Comparison of ENCODE assay signal across 1 cellular context in the genomic region with DNA sequence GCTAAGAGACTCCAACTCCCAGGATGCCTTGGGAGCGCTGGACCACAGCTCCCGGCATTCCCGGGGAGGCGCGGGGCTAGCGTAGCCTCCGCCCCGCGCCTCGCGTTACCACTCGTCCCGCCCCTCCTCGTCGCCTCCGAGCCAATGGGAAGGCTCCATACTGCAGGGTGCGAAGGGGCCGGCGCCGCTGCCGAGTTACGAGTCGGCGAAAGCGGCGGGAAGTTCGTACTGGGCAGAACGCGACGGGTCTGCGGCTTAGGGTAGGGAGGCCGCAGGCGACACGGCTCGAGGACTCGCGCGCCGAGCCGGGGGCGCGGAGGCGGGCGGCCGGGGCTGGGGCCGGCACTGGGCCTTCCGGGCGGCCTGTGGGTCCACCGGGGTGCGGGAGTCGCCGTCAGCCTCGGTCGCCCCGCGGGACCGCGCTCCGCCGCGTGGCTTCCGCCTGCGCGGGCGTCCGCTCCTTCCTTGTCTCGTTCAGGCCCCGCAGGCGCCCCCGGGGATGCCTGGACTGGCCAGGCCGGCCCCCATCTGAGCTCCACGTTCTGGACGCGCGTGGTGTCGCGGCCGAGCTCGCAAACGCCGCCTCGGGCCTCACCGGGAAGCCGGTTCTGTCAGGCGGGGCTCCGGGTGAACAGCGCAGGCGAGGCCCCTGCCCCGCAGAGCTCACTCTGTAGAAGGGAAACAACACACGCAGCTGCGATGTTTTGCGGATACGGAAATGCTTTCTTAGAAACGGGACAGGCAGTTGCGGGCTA.
TF ChIP-seq lines count a peak whose summit lies in the region.

VRK1 (plus strand) TSS at position 195 of the 755 bp plus-strand sequence. CDS start 36,090 bp downstream, outside the sequence.

TF ChIP-seq in HepG2, 621 proteins besides CTCF, POLR2A, EP300 and RAD21 (continued from another document and continues in another):
- TF ChIP-seq HINFP (CRISPR knock-in tag; IDR thresholded peaks at IDR 0.05; ENCODE audit: low read depth) (no peak), ZFY (CRISPR knock-in tag; IDR thresholded peaks at IDR 0.05) (peak; percentile 84), ELF4 (CRISPR knock-in tag; IDR thresholded peaks at IDR 0.05; ENCODE audit: borderline replicate concordance) (no peak), BRCA1 (CRISPR knock-in tag; IDR thresholded peaks at IDR 0.05) (no peak), KMT2A (CRISPR knock-in tag; IDR thresholded peaks at IDR 0.05) (peak; percentile 89), ZNF674 (CRISPR knock-in tag; IDR thresholded peaks at IDR 0.05; ENCODE audit: low read depth) (0 out of 2 replicates have a peak, but pooled peaks have one; percentile 15), JUNB (CRISPR knock-in tag; IDR thresholded peaks at IDR 0.05; ENCODE audit: borderline replicate concordance) (peak; percentile 63; the same call in 1 of the 2 replicates), JUND (CRISPR knock-in tag; IDR thresholded peaks at IDR 0.05) (0 out of 2 replicates have a peak, but pooled peaks have one; percentile 14), ZNF790 (CRISPR knock-in tag; IDR thresholded peaks at IDR 0.05; ENCODE audit: borderline replicate concordance) (no peak), ARID4A (CRISPR knock-in tag; IDR thresholded peaks at IDR 0.05; ENCODE audit: borderline replicate concordance) (peak; percentile 96), NONO (IDR thresholded peaks at IDR 0.05) (no peak), NONO (CRISPR knock-in tag; conservative IDR thresholded peaks at IDR 0.05) (peak; percentile 70; the same call in 1 of the 2 replicates), GLI4 (CRISPR knock-in tag; IDR thresholded peaks at IDR 0.05; ENCODE audit: borderline replicate concordance) (no peak), PHF20 (CRISPR knock-in tag; IDR thresholded peaks at IDR 0.05) (peak; percentile 69), ZNF766 (CRISPR knock-in tag; IDR thresholded peaks at IDR 0.05; ENCODE audit: borderline replicate concordance) (no peak), PAX8 (CRISPR knock-in tag; IDR thresholded peaks at IDR 0.05; ENCODE audit: borderline replicate concordance) (0 out of 2 replicates have a peak, but pooled peaks have one; percentile 40), GABPA (IDR thresholded peaks at IDR 0.05; ENCODE audit: low read depth, low read length) (peak; percentile 18; the same call in 1 of the 2 replicates), GABPA (CRISPR knock-in tag; IDR thresholded peaks at IDR 0.05; ENCODE audit: low read depth) (peak; percentile 74), ZFYVE20 (CRISPR knock-in tag; IDR thresholded peaks at IDR 0.05; ENCODE audit: borderline replicate concordance, low read depth) (peak; percentile 93), ZNF788 (CRISPR knock-in tag; IDR thresholded peaks at IDR 0.05; ENCODE audit: borderline replicate concordance) (peak; percentile 58; the same call in 1 of the 2 replicates), ZNF709 (CRISPR knock-in tag; IDR thresholded peaks at IDR 0.05) (no peak), TFDP2 (CRISPR knock-in tag; IDR thresholded peaks at IDR 0.05) (peak; percentile 99), GATA4 (IDR thresholded peaks at IDR 0.05; ENCODE audit: borderline replicate concordance, low read depth) (no peak), REL (CRISPR knock-in tag; conservative IDR thresholded peaks at IDR 0.05) (peak; percentile 89; the same call in 1 of the 2 replicates), SP2 (CRISPR knock-in tag; IDR thresholded peaks at IDR 0.05) (peak; percentile 80), SP1 (IDR thresholded peaks at IDR 0.05) (no peak), SP1 (CRISPR knock-in tag; IDR thresholded peaks at IDR 0.05) (peak; percentile 93), ZBTB2 (CRISPR knock-in tag; IDR thresholded peaks at IDR 0.05; ENCODE audit: low read depth) (peak; percentile 85)
- TF ChIP-seq, protein P1, sequence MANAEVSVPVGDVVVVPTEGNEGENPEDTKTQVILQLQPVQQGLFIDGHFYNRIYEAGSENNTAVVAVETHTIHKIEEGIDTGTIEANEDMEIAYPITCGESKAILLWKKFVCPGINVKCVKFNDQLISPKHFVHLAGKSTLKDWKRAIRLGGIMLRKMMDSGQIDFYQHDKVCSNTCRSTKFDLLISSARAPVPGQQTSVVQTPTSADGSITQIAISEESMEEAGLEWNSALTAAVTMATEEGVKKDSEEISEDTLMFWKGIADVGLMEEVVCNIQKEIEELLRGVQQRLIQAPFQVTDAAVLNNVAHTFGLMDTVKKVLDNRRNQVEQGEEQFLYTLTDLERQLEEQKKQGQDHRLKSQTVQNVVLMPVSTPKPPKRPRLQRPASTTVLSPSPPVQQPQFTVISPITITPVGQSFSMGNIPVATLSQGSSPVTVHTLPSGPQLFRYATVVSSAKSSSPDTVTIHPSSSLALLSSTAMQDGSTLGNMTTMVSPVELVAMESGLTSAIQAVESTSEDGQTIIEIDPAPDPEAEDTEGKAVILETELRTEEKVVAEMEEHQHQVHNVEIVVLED (CRISPR knock-in tag; IDR thresholded peaks at IDR 0.05; ENCODE audit: borderline replicate concordance) = peak; percentile 96
- TF ChIP-seq, protein P2, sequence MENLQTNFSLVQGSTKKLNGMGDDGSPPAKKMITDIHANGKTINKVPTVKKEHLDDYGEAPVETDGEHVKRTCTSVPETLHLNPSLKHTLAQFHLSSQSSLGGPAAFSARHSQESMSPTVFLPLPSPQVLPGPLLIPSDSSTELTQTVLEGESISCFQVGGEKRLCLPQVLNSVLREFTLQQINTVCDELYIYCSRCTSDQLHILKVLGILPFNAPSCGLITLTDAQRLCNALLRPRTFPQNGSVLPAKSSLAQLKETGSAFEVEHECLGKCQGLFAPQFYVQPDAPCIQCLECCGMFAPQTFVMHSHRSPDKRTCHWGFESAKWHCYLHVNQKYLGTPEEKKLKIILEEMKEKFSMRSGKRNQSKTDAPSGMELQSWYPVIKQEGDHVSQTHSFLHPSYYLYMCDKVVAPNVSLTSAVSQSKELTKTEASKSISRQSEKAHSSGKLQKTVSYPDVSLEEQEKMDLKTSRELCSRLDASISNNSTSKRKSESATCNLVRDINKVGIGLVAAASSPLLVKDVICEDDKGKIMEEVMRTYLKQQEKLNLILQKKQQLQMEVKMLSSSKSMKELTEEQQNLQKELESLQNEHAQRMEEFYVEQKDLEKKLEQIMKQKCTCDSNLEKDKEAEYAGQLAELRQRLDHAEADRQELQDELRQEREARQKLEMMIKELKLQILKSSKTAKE (CRISPR knock-in tag; IDR thresholded peaks at IDR 0.05; ENCODE audit: borderline replicate concordance) = 0 out of 2 replicates have a peak, but pooled peaks have one; percentile 41
- TF ChIP-seq, protein P3, sequence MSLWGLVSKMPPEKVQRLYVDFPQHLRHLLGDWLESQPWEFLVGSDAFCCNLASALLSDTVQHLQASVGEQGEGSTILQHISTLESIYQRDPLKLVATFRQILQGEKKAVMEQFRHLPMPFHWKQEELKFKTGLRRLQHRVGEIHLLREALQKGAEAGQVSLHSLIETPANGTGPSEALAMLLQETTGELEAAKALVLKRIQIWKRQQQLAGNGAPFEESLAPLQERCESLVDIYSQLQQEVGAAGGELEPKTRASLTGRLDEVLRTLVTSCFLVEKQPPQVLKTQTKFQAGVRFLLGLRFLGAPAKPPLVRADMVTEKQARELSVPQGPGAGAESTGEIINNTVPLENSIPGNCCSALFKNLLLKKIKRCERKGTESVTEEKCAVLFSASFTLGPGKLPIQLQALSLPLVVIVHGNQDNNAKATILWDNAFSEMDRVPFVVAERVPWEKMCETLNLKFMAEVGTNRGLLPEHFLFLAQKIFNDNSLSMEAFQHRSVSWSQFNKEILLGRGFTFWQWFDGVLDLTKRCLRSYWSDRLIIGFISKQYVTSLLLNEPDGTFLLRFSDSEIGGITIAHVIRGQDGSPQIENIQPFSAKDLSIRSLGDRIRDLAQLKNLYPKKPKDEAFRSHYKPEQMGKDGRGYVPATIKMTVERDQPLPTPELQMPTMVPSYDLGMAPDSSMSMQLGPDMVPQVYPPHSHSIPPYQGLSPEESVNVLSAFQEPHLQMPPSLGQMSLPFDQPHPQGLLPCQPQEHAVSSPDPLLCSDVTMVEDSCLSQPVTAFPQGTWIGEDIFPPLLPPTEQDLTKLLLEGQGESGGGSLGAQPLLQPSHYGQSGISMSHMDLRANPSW (CRISPR knock-in tag; IDR thresholded peaks at IDR 0.05; ENCODE audit: borderline replicate concordance) = no peak
- TF ChIP-seq, protein P4, sequence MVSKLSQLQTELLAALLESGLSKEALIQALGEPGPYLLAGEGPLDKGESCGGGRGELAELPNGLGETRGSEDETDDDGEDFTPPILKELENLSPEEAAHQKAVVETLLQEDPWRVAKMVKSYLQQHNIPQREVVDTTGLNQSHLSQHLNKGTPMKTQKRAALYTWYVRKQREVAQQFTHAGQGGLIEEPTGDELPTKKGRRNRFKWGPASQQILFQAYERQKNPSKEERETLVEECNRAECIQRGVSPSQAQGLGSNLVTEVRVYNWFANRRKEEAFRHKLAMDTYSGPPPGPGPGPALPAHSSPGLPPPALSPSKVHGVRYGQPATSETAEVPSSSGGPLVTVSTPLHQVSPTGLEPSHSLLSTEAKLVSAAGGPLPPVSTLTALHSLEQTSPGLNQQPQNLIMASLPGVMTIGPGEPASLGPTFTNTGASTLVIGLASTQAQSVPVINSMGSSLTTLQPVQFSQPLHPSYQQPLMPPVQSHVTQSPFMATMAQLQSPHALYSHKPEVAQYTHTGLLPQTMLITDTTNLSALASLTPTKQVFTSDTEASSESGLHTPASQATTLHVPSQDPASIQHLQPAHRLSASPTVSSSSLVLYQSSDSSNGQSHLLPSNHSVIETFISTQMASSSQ (IDR thresholded peaks at IDR 0.05; ENCODE audit: low read depth) = no peak
- TF ChIP-seq, protein P4 (CRISPR knock-in tag; IDR thresholded peaks at IDR 0.05; ENCODE audit: borderline replicate concordance) = peak; percentile 34; the same call in 1 of the 2 replicates
